Comparison of ENCODE assay signal across 8 cellular contexts in the genomic region with DNA sequence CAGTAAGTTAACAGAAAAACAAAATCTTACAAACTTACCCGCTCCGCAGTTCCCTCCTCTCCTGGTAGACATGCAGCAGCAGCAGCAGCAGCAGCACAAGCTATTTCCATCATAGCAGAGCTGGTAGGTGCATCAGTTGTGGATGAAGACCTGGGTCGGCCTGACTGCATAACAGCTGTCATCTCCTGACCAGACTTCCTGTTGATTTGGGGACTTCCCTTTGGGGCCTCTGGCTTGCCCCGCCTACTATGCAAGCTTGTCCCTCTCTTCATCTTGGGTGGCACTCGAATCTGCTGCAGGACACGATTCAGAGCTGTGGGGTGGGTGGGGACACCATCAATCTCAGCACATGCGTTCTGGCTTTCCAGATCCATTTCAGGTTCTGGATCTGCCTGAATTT.
A peak's percentile ranks its signal among the peaks of the same experiment; 100 is the strongest.
DNase-seq lines count a peak whose midpoint lies in the region; ATAC-seq, FAIRE-seq and TF ChIP-seq lines count a peak whose summit lies in the region.

No MANE protein-coding gene starts in this region.

- H3K27me3 Mint-ChIP-seq in activated naive CD4-positive, alpha-beta T cell treated with anti-CD3 and anti-CD28 coated beads for 36 hours (ENCODE audit: low read depth), result no peaks in the 10 kb centered on the region
- no peaks in the 10 kb centered on the region for H3K27me3 Mint-ChIP-seq in activated CD4-positive, alpha-beta T cell treated with anti-CD3 and anti-CD28 coated beads, Interleukin-2, amount 10 ng/mL, durations not matched to agents 7 days and 5 days
- H3K27me3 Mint-ChIP-seq in stimulated activated naive CD8-positive, alpha-beta T cell treated with anti-CD3 and anti-CD28 coated beads, Interleukin-15, amount 100 ng/mL, for 72 hours, result no peaks in the 10 kb centered on the region

- H3K9me3 ChIP-seq in gastroesophageal sphincter, result no peaks in the 10 kb centered on the region
- no peaks in the 10 kb centered on the region for H3K9me3 ChIP-seq in pancreas

- no peaks in the 10 kb centered on the region for H3K36me3 Mint-ChIP-seq in activated naive CD4-positive, alpha-beta T cell treated with anti-CD3 and anti-CD28 coated beads for 36 hours (ENCODE audit: low read depth)
- no peaks in the 10 kb centered on the region for H3K36me3 Mint-ChIP-seq in activated CD4-positive, alpha-beta T cell treated with anti-CD3 and anti-CD28 coated beads, Interleukin-2, amount 10 ng/mL, durations not matched to agents 7 days and 5 days (ENCODE audit: low read depth)

- FAIRE-seq in pancreas (lab: Jason Lieb, UNC), result no peak

- ATAC-seq in HG03175 (IDR thresholded peaks at IDR 0.05; ENCODE audit: unreplicated experiment), result peak; percentile 89
- ATAC-seq in stimulated activated naive CD8-positive, alpha-beta T cell treated with anti-CD3 and anti-CD28 coated beads, Interleukin-15, amount 100 ng/mL, for 72 hours, result peak; percentile 96
- ATAC-seq in gastroesophageal sphincter, result no peak
- ATAC-seq in pancreas, result no peak

- H3K4me1 ChIP-seq in gastroesophageal sphincter (peaks cover 0 to 32% (median 4%) of the 10 kb centered on the region in 3 donors), pancreas (no peaks in the 10 kb centered on the region)

- DNase-seq in activated naive CD4-positive, alpha-beta T cell treated with anti-CD3 and anti-CD28 coated beads for 36 hours, result peak; percentile 43
- no peak for DNase-seq in activated naive CD4-positive, alpha-beta T cell (lab: John Stamatoyannopoulos, UW)
- DNase-seq in activated CD4-positive, alpha-beta T cell treated with anti-CD3 and anti-CD28 coated beads, Interleukin-2, amount 10 ng/mL, durations not matched to agents 7 days and 5 days, result peak; percentile 45
- peak; percentile 25 to 53 for DNase-seq in stimulated activated naive CD8-positive, alpha-beta T cell treated with anti-CD3 and anti-CD28 coated beads, Interleukin-15, amount 100 ng/mL, for 72 hours
- DNase-seq in SW 1271 (lab: John Stamatoyannopoulos, UW) (no peak), pancreas (no peak)

- TF ChIP-seq EP300 in gastroesophageal sphincter (IDR thresholded peaks at IDR 0.05), result no peak

- H3K4me3 ChIP-seq in gastroesophageal sphincter, result no peak overlapping the region
- H3K4me3 ChIP-seq in pancreas, result no peak overlapping the region

- H3K27ac ChIP-seq in gastroesophageal sphincter (no peak overlapping the region), pancreas (no peak overlapping the region)

- H3K9me3 Mint-ChIP-seq in activated naive CD4-positive, alpha-beta T cell treated with anti-CD3 and anti-CD28 coated beads for 36 hours, result no peaks in the 10 kb centered on the region
- H3K9me3 Mint-ChIP-seq in activated CD4-positive, alpha-beta T cell treated with anti-CD3 and anti-CD28 coated beads, Interleukin-2, amount 10 ng/mL, durations not matched to agents 7 days and 5 days, result no peaks in the 10 kb centered on the region
- no peaks in the 10 kb centered on the region for H3K9me3 Mint-ChIP-seq in stimulated activated naive CD8-positive, alpha-beta T cell treated with anti-CD3 and anti-CD28 coated beads, Interleukin-15, amount 100 ng/mL, for 72 hours

- POLR2A ChIA-PET in activated CD4-positive, alpha-beta T cell treated with anti-CD3 and anti-CD28 coated beads, Interleukin-2, amount 10 ng/mL, durations not matched to agents 7 days and 5 days (lab: Charles Lee), result no interaction called here

- no peak overlapping the region for H3K4me3 Mint-ChIP-seq in activated naive CD4-positive, alpha-beta T cell treated with anti-CD3 and anti-CD28 coated beads for 36 hours
- no peak overlapping the region for H3K4me3 Mint-ChIP-seq in activated CD4-positive, alpha-beta T cell treated with anti-CD3 and anti-CD28 coated beads, Interleukin-2, amount 10 ng/mL, durations not matched to agents 7 days and 5 days
- peak overlapping the region; percentile 5 to 59 for H3K4me3 Mint-ChIP-seq in stimulated activated naive CD8-positive, alpha-beta T cell treated with anti-CD3 and anti-CD28 coated beads, Interleukin-15, amount 100 ng/mL, for 72 hours

- intact Hi-C loops in activated naive CD4-positive, alpha-beta T cell treated with anti-CD3 and anti-CD28 coated beads for 36 hours (cut with micrococcal nuclease), result loop anchor here (2.0 to 10.0 kb wide), 6 partner anchors 107 to 853 kb away; partner anchors contain the start of gene IFT122
- intact Hi-C loops in pancreas (cut with DNase I), result loop anchor here in 2 of 3 donors (5.0 to 10.0 kb wide), 2 partner anchors 173 to 195 kb away; no protein-coding TSS in a partner anchor

- CTCF ChIA-PET in activated naive CD4-positive, alpha-beta T cell treated with anti-CD3 and anti-CD28 coated beads for 36 hours (lab: Charles Lee), result interaction anchor here (0.7 to 3.8 kb wide), 3 partner anchors 10 to 337 kb away, joined by 3 to 22 read pairs (median 4); no protein-coding TSS in a partner anchor
- CTCF ChIA-PET in activated CD4-positive, alpha-beta T cell treated with anti-CD3 and anti-CD28 coated beads, Interleukin-2, amount 10 ng/mL, durations not matched to agents 7 days and 5 days (lab: Charles Lee), result interaction anchor here (0.5 kb wide), 1 partner anchor 857 kb away, joined by 4 read pairs; no protein-coding TSS in a partner anchor

- H3K27ac Mint-ChIP-seq in activated naive CD4-positive, alpha-beta T cell treated with anti-CD3 and anti-CD28 coated beads for 36 hours, result no peak overlapping the region
- peak overlapping the region; percentile 28 for H3K27ac Mint-ChIP-seq in activated CD4-positive, alpha-beta T cell treated with anti-CD3 and anti-CD28 coated beads, Interleukin-2, amount 10 ng/mL, durations not matched to agents 7 days and 5 days
- peak overlapping the region in 1 of 2 donors; percentile 48 for H3K27ac Mint-ChIP-seq in stimulated activated naive CD8-positive, alpha-beta T cell treated with anti-CD3 and anti-CD28 coated beads, Interleukin-15, amount 100 ng/mL, for 72 hours

- WGBS in gastroesophageal sphincter (ENCODE audit: low coverage in 1 of 2), 2 donors, result 63 to 87% methylated on average over 3 to 7 of the region's 7 CpGs
- 82 to 84% methylated on average over 7 of the region's 7 CpGs for WGBS in pancreas, 2 donors

- peaks cover 17% of the 10 kb centered on the region for H3K4me1 Mint-ChIP-seq in activated naive CD4-positive, alpha-beta T cell treated with anti-CD3 and anti-CD28 coated beads for 36 hours (ENCODE audit: low read depth)
- H3K4me1 Mint-ChIP-seq in activated CD4-positive, alpha-beta T cell treated with anti-CD3 and anti-CD28 coated beads, Interleukin-2, amount 10 ng/mL, durations not matched to agents 7 days and 5 days, result peaks cover 18% of the 10 kb centered on the region
- peaks cover 20% of the 10 kb centered on the region for H3K4me1 Mint-ChIP-seq in stimulated activated naive CD8-positive, alpha-beta T cell treated with anti-CD3 and anti-CD28 coated beads, Interleukin-15, amount 100 ng/mL, for 72 hours

- TF ChIP-seq POLR2A in gastroesophageal sphincter (IDR thresholded peaks at IDR 0.05), result no peak

- H3K36me3 ChIP-seq in gastroesophageal sphincter (peaks cover 0 to 6% of the 10 kb centered on the region in 2 donors), pancreas (no peaks in the 10 kb centered on the region)

- H3K27me3 ChIP-seq in gastroesophageal sphincter (no peaks in the 10 kb centered on the region), pancreas (no peaks in the 10 kb centered on the region)

- no peak for TF ChIP-seq CTCF in gastroesophageal sphincter (IDR thresholded peaks at IDR 0.05)
- TF ChIP-seq CTCF in pancreas (IDR thresholded peaks at IDR 0.05), result no peak

Comparison
In these comparisons a context has a peak if more than half of its experiments do, and no peak if none do; other contexts are left out.
1. DNase-seq: peak in activated naive CD4-positive, alpha-beta T cell treated with anti-CD3 and anti-CD28 coated beads for 36 hours (single experiment), activated CD4-positive, alpha-beta T cell treated with anti-CD3 and anti-CD28 coated beads, Interleukin-2, amount 10 ng/mL, durations not matched to agents 7 days and 5 days (single experiment) and stimulated activated naive CD8-positive, alpha-beta T cell treated with anti-CD3 and anti-CD28 coated beads, Interleukin-15, amount 100 ng/mL, for 72 hours (2 of 2); none in activated naive CD4-positive, alpha-beta T cell (0 of 4), SW 1271 (0 of 2) and pancreas (0 of 6).
2. H3K4me3 Mint-ChIP-seq: peak in stimulated activated naive CD8-positive, alpha-beta T cell treated with anti-CD3 and anti-CD28 coated beads, Interleukin-15, amount 100 ng/mL, for 72 hours (2 of 2); none in activated naive CD4-positive, alpha-beta T cell treated with anti-CD3 and anti-CD28 coated beads for 36 hours (single experiment) and activated CD4-positive, alpha-beta T cell treated with anti-CD3 and anti-CD28 coated beads, Interleukin-2, amount 10 ng/mL, durations not matched to agents 7 days and 5 days (single experiment).
3. ATAC-seq: peak in HG03175 (single experiment) and stimulated activated naive CD8-positive, alpha-beta T cell treated with anti-CD3 and anti-CD28 coated beads, Interleukin-15, amount 100 ng/mL, for 72 hours (single experiment); none in gastroesophageal sphincter (single experiment) and pancreas (0 of 4).